Comparison of ENCODE assay signal across 2 cellular contexts in genomic region chr11:67534070-67534679, GRCh38.
TF ChIP-seq lines count a peak whose summit lies in the region.

No MANE protein-coding gene starts in this region.

TF ChIP-seq in A549, 52 proteins besides CTCF, POLR2A, EP300 and RAD21:
- TF ChIP-seq RNF2 (IDR thresholded peaks at IDR 0.05; ENCODE audit: borderline replicate concordance, low read depth) (no peak), ZFP36 (IDR thresholded peaks at IDR 0.05; ENCODE audit: borderline replicate concordance, partially characterized antibody) (peak; percentile 98)
TF ChIP-seq in A549: peak in this region for 1.

TF ChIP-seq in GM12878, 131 proteins besides CTCF, POLR2A, EP300 and RAD21:
- TF ChIP-seq EED (IDR thresholded peaks at IDR 0.05; ENCODE audit: low read depth), result no peak
- TF ChIP-seq BCL11A (IDR thresholded peaks at IDR 0.05; ENCODE audit: low read depth, low read length), result no peak
- TF ChIP-seq ETV6 (conservative IDR thresholded peaks at IDR 0.05 in 1 of 2, IDR thresholded peaks at IDR 0.05 in 1 of 2; ENCODE audit: borderline replicate concordance in 1 of 2, low read depth in 1 of 2), result no peak
- TF ChIP-seq CEBPZ (IDR thresholded peaks at IDR 0.05; ENCODE audit: low read depth, low read length), result 0 out of 2 replicates have a peak, but pooled peaks have one; percentile 10
